26 cellular contexts compared by ENCODE assay signal in genomic region chr5:167217097-167217743, GRCh38.
DNase-seq lines count a peak whose midpoint lies in the region; ATAC-seq and TF ChIP-seq lines count a peak whose summit lies in the region.
"Had no signal": no experiment of that assay in that cellular context is flagged by ENCODE, and none has a peak within 500 bp of the region (broad histone marks: within the 10 kb centered on the region; RNA-seq: fewer than 3 reads in every experiment).

No MANE protein-coding gene starts in this region.

- peak; percentile 18 for TF ChIP-seq CTCF in Calu3 (IDR thresholded peaks at IDR 0.05; ENCODE audit: unreplicated experiment)
- peak; percentile 52 for TF ChIP-seq CTCF in LNCaP clone FGC (IDR thresholded peaks at IDR 0.05; ENCODE audit: control insufficient read depth, extremely low read depth, insufficient read depth)
- TF ChIP-seq CTCF in chondrocyte (IDR thresholded peaks at IDR 0.05) = peak; percentile 75

- no peaks in the 10 kb centered on the region for H3K36me3 Mint-ChIP-seq in Calu3 (ENCODE audit: insufficient read depth, unreplicated experiment)
- no peaks in the 10 kb centered on the region for H3K36me3 Mint-ChIP-seq in chondrocyte (ENCODE audit: low read depth)
- H3K36me3 Mint-ChIP-seq: activated naive CD8-positive, alpha-beta T cell treated with anti-CD3 and anti-CD28 coated beads for 36 hours; CD8-positive, alpha-beta memory T cell; memory B cell; naive thymus-derived CD4-positive, alpha-beta T cell had no signal

- CTCF ChIA-PET in Calu3 (lab: Charles Lee) = interaction anchor here (0.6 kb wide), 1 partner anchor 131 kb away, joined by 3 read pairs; no protein-coding TSS in a partner anchor

- no peak overlapping the region for H3K4me3 ChIP-seq in LNCaP clone FGC (ENCODE audit: low read depth, low read length)
- H3K4me3 ChIP-seq: body of pancreas, K562, tibial nerve had no signal

- BruUV-seq in Calu3 (replicated peaks; lab: Mats Ljungman, UMichigan) = no TSS peak

- no peaks in the 10 kb centered on the region for H3K4me1 Mint-ChIP-seq in Calu3 (ENCODE audit: low read depth, unreplicated experiment)
- H3K4me1 Mint-ChIP-seq in chondrocyte (ENCODE audit: low read depth) = no peaks in the 10 kb centered on the region
- H3K4me1 Mint-ChIP-seq: activated naive CD8-positive, alpha-beta T cell treated with anti-CD3 and anti-CD28 coated beads for 36 hours; CD8-positive, alpha-beta memory T cell; memory B cell; naive thymus-derived CD4-positive, alpha-beta T cell had no signal

- H3K4me3 Mint-ChIP-seq in Calu3 (ENCODE audit: low read depth, unreplicated experiment) (no peak overlapping the region), chondrocyte (ENCODE audit: unreplicated experiment) (no peak overlapping the region)
- H3K4me3 Mint-ChIP-seq: activated naive CD8-positive, alpha-beta T cell treated with anti-CD3 and anti-CD28 coated beads for 36 hours; CD8-positive, alpha-beta memory T cell; dendritic cell treated with granulocyte-macrophage colony-stimulating factor and Interleukin-4, amounts not matched to agents 40 ng/mL and 50 ng/mL, for 4 days; memory B cell; naive thymus-derived CD4-positive, alpha-beta T cell had no signal

- no peak for ATAC-seq in GM21360 (IDR thresholded peaks at IDR 0.05; ENCODE audit: unreplicated experiment)
- ATAC-seq: body of pancreas; K562; naive thymus-derived CD4-positive, alpha-beta T cell; stimulated activated naive CD8-positive, alpha-beta T cell treated with anti-CD3 and anti-CD28 coated beads, Interleukin-15, Interleukin-2, amounts not matched to agents 100 U/mL and 50 U/mL, for 24 hours had no signal

- H3K27ac Mint-ChIP-seq in Calu3 (ENCODE audit: unreplicated experiment) (no peak overlapping the region), chondrocyte (ENCODE audit: unreplicated experiment) (no peak overlapping the region)
- H3K27ac Mint-ChIP-seq: activated naive CD8-positive, alpha-beta T cell treated with anti-CD3 and anti-CD28 coated beads for 36 hours; CD8-positive, alpha-beta memory T cell; dendritic cell treated with granulocyte-macrophage colony-stimulating factor and Interleukin-4, amounts not matched to agents 40 ng/mL and 50 ng/mL, for 4 days; memory B cell; naive thymus-derived CD4-positive, alpha-beta T cell had no signal

- H3K27me3 Mint-ChIP-seq in Calu3 (ENCODE audit: unreplicated experiment) = no peaks in the 10 kb centered on the region
- H3K27me3 Mint-ChIP-seq in chondrocyte (ENCODE audit: low read depth) = no peaks in the 10 kb centered on the region
- H3K27me3 Mint-ChIP-seq: activated naive CD8-positive, alpha-beta T cell treated with anti-CD3 and anti-CD28 coated beads for 36 hours; CD8-positive, alpha-beta memory T cell; dendritic cell treated with granulocyte-macrophage colony-stimulating factor and Interleukin-4, amounts not matched to agents 40 ng/mL and 50 ng/mL, for 4 days; memory B cell; naive thymus-derived CD4-positive, alpha-beta T cell had no signal

- intact Hi-C loops in Calu3 (cut with micrococcal nuclease; ENCODE audit: unreplicated experiment) = loop anchor here (2.0 kb wide), 1 partner anchor 168 kb away; no protein-coding TSS in a partner anchor

- no peak for DNase-seq in Calu3
- peak; percentile 17 for DNase-seq in LNCaP clone FGC (ENCODE audit: low read depth)
- DNase-seq in chondrocyte (ENCODE audit: low spot score) = no peak
- DNase-seq in myocyte (ENCODE audit: low read depth) = peak; percentile 1
- DNase-seq in NCI-H146 treated with DMSO at 0.1 percent for 48 hours (lab: John Stamatoyannopoulos, UW; ENCODE audit: unreplicated experiment) = no peak
- no peak for DNase-seq in activated CD4-positive, CD25-positive, alpha-beta regulatory T cell (lab: John Stamatoyannopoulos, UW)
- no peak for DNase-seq in NCI-H2227 treated with DMSO at 0.1 percent for 48 hours (lab: John Stamatoyannopoulos, UW)
- DNase-seq: activated CD4-positive, alpha-beta T cell treated with anti-CD3 and anti-CD28 coated beads for 1 hour; activated naive CD8-positive, alpha-beta T cell treated with anti-CD3 and anti-CD28 coated beads for 36 hours; CD8-positive, alpha-beta memory T cell; DMS79 treated with DMSO at 0.1 percent for 48 hours; hippocampal formation; MV-4-11; naive thymus-derived CD4-positive, alpha-beta T cell; NCI-H1930; NCI-H226; NK-92 treated with Interleukin-12 subunit alpha and Interleukin-12 subunit beta, amount 100 ng/mL, for 24 hours; RPMI8226; stimulated activated naive CD8-positive, alpha-beta T cell treated with anti-CD3 and anti-CD28 coated beads, Interleukin-15, Interleukin-2, amounts not matched to agents 100 U/mL and 50 U/mL, for 24 hours; T1000 had no signal

- H3K9me3 Mint-ChIP-seq in Calu3 (ENCODE audit: low read depth, unreplicated experiment) = peaks cover 3% of the 10 kb centered on the region
- no peaks in the 10 kb centered on the region for H3K9me3 Mint-ChIP-seq in chondrocyte (ENCODE audit: low read depth)
- H3K9me3 Mint-ChIP-seq: dendritic cell treated with granulocyte-macrophage colony-stimulating factor and Interleukin-4, amounts not matched to agents 40 ng/mL and 50 ng/mL, for 4 days had no signal

Comparison
In these comparisons a context has a peak if more than half of its experiments do, and no peak if none do; other contexts are left out.
1. DNase-seq: peak in LNCaP clone FGC (single experiment) and myocyte (single experiment); none in Calu3 (single experiment), chondrocyte (single experiment), NCI-H146 treated with DMSO at 0.1 percent for 48 hours (single experiment), activated CD4-positive, CD25-positive, alpha-beta regulatory T cell (0 of 4) and NCI-H2227 treated with DMSO at 0.1 percent for 48 hours (single experiment).
2. CTCF ChIP-seq: peak in every context shown above with its lines; median percentile 75 in chondrocyte; 52 in LNCaP clone FGC; 18 in Calu3.